ENCODE assay signal across 29 cellular contexts in genomic region chrX:912677-913076, GRCh38.
"Had no signal": no experiment of that assay in that cellular context is flagged by ENCODE, and none has a peak within 500 bp of the region (broad histone marks: within the 10 kb centered on the region; RNA-seq: fewer than 3 reads in every experiment).

No MANE protein-coding gene starts in this region.

- H3K36me3 Mint-ChIP-seq: natural killer cell had no signal

- H3K27ac Mint-ChIP-seq: natural killer cell; progenitor cell of endocrine pancreas; stimulated activated effector memory CD8-positive, alpha-beta T cell treated with anti-CD3 and anti-CD28 coated beads, Interleukin-12 subunit alpha, Interleukin-12 subunit beta, amount 100 ng/mL, for 72 hours had no signal

- H3K4me3 Mint-ChIP-seq: natural killer cell; neural crest cell; stimulated activated effector memory CD8-positive, alpha-beta T cell treated with anti-CD3 and anti-CD28 coated beads, Interleukin-12 subunit alpha, Interleukin-12 subunit beta, amount 100 ng/mL, for 72 hours had no signal

- H3K4me3 ChIP-seq: dorsolateral prefrontal cortex, esophagus squamous epithelium, heart right ventricle, lower lobe of right lung, right atrium auricular region, smooth muscle cell, stomach, tibial artery, upper lobe of left lung had no signal

- H3K36me3 ChIP-seq: esophagus squamous epithelium, heart right ventricle, lower lobe of right lung, neutrophil, right atrium auricular region, stomach, tibial artery, upper lobe of left lung had no signal

- ATAC-seq: heart right ventricle; left cardiac atrium; left ventricle myocardium superior; lower lobe of right lung; natural killer cell; sciatic nerve; stimulated activated effector memory CD8-positive, alpha-beta T cell treated with anti-CD3 and anti-CD28 coated beads, Interleukin-12 subunit alpha, Interleukin-12 subunit beta, amount 100 ng/mL, for 72 hours had no signal

- DNase-seq: dorsolateral prefrontal cortex; effector CD4-positive, alpha-beta T cell; esophagus squamous epithelium; foreskin melanocyte; glutamatergic neuron; heart right ventricle; hippocampal formation; left cardiac atrium; left ventricle myocardium superior; lower lobe of right lung; natural killer cell; stimulated activated CD4-positive, alpha-beta T cell treated with anti-CD3 and anti-CD28 coated beads, Interleukin-12 subunit alpha, Interleukin-12 subunit beta, amount 100 ng/mL, for 4 hours; stimulated activated CD4-positive, alpha-beta T cell treated with anti-CD3 and anti-CD28 coated beads, Interleukin-1b, Interleukin-23, amount 100 ng/mL, for 48 hours; stimulated activated CD4-positive, alpha-beta T cell treated with anti-CD3 and anti-CD28 coated beads, Interleukin-4, amount 100 ng/mL, for 1 hour; stimulated activated naive CD4-positive, alpha-beta T cell treated with Interleukin-2 at 50 U/mL for 16 hours; stomach; tibial artery; upper lobe of left lung had no signal

- H3K9ac ChIP-seq: parathyroid adenoma had no signal

- H3K27ac ChIP-seq: dorsolateral prefrontal cortex, esophagus squamous epithelium, heart right ventricle, lower lobe of right lung, neutrophil, parathyroid adenoma, right atrium auricular region, stomach, tibial artery, upper lobe of left lung had no signal

- H3K79me2 ChIP-seq: parathyroid adenoma had no signal

- H3K4me2 ChIP-seq: smooth muscle cell had no signal

- H3K4me1 Mint-ChIP-seq: natural killer cell; neural crest cell; stimulated activated effector memory CD8-positive, alpha-beta T cell treated with anti-CD3 and anti-CD28 coated beads, Interleukin-12 subunit alpha, Interleukin-12 subunit beta, amount 100 ng/mL, for 72 hours had no signal

- H3K4me1 ChIP-seq: esophagus squamous epithelium, heart right ventricle, lower lobe of right lung, parathyroid adenoma, right atrium auricular region, stomach, tibial artery, upper lobe of left lung had no signal

- H3K9me3 Mint-ChIP-seq: neural crest cell had no signal

- H3K9me3 ChIP-seq: esophagus squamous epithelium, lower lobe of right lung, neutrophil, right atrium auricular region, tibial artery, upper lobe of left lung had no signal

- H2AFZ ChIP-seq: parathyroid adenoma had no signal

- FAIRE-seq: colon, islet of Langerhans, urothelium cell line had no signal

- H3K27me3 ChIP-seq: esophagus squamous epithelium, heart right ventricle, neutrophil, right atrium auricular region, stomach, upper lobe of left lung had no signal
